ENCODE assay signal across 21 cellular contexts in the genomic region with DNA sequence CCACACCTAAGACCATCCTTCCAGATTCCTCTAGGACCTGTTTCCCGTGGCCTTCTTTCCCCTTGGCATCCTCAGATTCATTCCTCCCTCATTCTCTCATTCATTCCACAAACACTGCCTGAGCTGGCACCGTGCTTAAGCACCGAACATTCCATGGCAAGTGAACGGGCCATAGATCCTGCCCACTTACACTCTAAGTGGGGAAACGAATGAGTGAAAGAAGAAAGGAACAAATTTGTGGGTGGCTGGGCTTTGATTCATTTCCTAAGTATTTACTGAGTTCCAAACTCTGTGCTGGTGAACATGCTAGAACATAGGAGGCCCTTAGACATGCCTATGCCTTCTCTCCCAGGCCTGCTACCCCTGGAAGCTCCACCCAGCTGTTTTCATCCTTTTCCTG. TPM values are rescaled to one million over a fixed set of nuclear protein-coding genes. Genes with fewer than 3 reads are reported as not detected.
DNase-seq lines count a peak whose midpoint lies in the region; ATAC-seq and TF ChIP-seq lines count a peak whose summit lies in the region.
"Had no signal": no experiment of that assay in that cellular context is flagged by ENCODE, and none has a peak within 500 bp of the region (broad histone marks: within the 10 kb centered on the region; RNA-seq: fewer than 3 reads in every experiment).

No MANE protein-coding gene starts in this region.

- H3K4me1 Mint-ChIP-seq in stimulated activated effector memory CD8-positive, alpha-beta T cell treated with anti-CD3 and anti-CD28 coated beads, Interleukin-12 subunit alpha, Interleukin-12 subunit beta, amount 100 ng/mL, for 72 hours = peaks cover 12% of the 10 kb centered on the region

- 40 to 46% methylated on average over 5 of the region's 5 CpGs for WGBS in GM23248 (ENCODE audit: low coverage in 1 of 2, low lambda C conversion rate in 2 of 2, missing lambda C conversion rate in 2 of 2), 2 experiments
- WGBS in suprapubic skin = 50% methylated on average over 5 of the region's 5 CpGs
- 57% methylated on average over 5 of the region's 5 CpGs for WGBS in SK-N-SH (ENCODE audit: low lambda C conversion rate)

- H3K9me2 ChIP-seq in GM23248 (ENCODE audit: insufficient read depth) = no peaks in the 10 kb centered on the region
- no peaks in the 10 kb centered on the region for H3K9me2 ChIP-seq in SK-N-SH

- TF ChIP-seq CTCF in fibroblast of the aortic adventitia (IDR thresholded peaks at IDR 0.05; ENCODE audit: insufficient read depth, low read length) = no peak
- no peak for TF ChIP-seq CTCF in suprapubic skin (IDR thresholded peaks at IDR 0.05)
- no peak for TF ChIP-seq CTCF in SK-N-SH (IDR thresholded peaks at IDR 0.05)

- H3K4me3 ChIP-seq in GM23248 = no peak overlapping the region
- no peak overlapping the region for H3K4me3 ChIP-seq in fibroblast of the aortic adventitia (ENCODE audit: low read depth, low read length)
- no peak overlapping the region for H3K4me3 ChIP-seq in suprapubic skin
- no peak overlapping the region for H3K4me3 ChIP-seq in SK-N-SH (ENCODE audit: low read depth in 2 of 2, low read length in 1 of 2)
- H3K4me3 ChIP-seq: BLaER1 treated with 17β-estradiol and CSF1 and Interleukin-3, amounts not matched to agents 10 nM and 100 nM had no signal

- DNase-seq in GM23248 (peak; percentile 49), astrocyte of the hippocampus (ENCODE audit: low read depth, low spot score) (peak; percentile 63), fibroblast of the aortic adventitia (ENCODE audit: low read depth) (peak; percentile 18), suprapubic skin (ENCODE audit: low spot score in 2 of 2) (no peak), NCI-H1930 (lab: John Stamatoyannopoulos, UW) (no peak), SK-N-SH (no peak)
- no peak for DNase-seq in stimulated activated effector memory CD8-positive, alpha-beta T cell treated with anti-CD3 and anti-CD28 coated beads, Interleukin-12 subunit alpha, Interleukin-12 subunit beta, amount 100 ng/mL, for 72 hours (ENCODE audit: low spot score in 2 of 2)
- DNase-seq: Caco-2, DND-41, Karpas-422, NCI-H1417, NCI-H1694 treated with DMSO at 0.1 percent for 48 hours, NCI-H446, NCI-H526, PC-3, SHP77 had no signal

- no peak for ATAC-seq in stimulated activated effector memory CD8-positive, alpha-beta T cell treated with anti-CD3 and anti-CD28 coated beads, Interleukin-12 subunit alpha, Interleukin-12 subunit beta, amount 100 ng/mL, for 72 hours
- no peak for ATAC-seq in HG03439 (IDR thresholded peaks at IDR 0.05; ENCODE audit: unreplicated experiment)
- ATAC-seq: PC-3 had no signal

- H3K79me2 ChIP-seq in GM23248 (ENCODE audit: insufficient read depth) (no peaks in the 10 kb centered on the region), SK-N-SH (ENCODE audit: insufficient read depth) (no peaks in the 10 kb centered on the region)

- no peak for TF ChIP-seq EP300 in suprapubic skin (IDR thresholded peaks at IDR 0.05)
- no peak for TF ChIP-seq EP300 in SK-N-SH (IDR thresholded peaks at IDR 0.05; ENCODE audit: borderline replicate concordance in 1 of 2, low read depth in 1 of 2, low read length in 1 of 2)

- H4K20me1 ChIP-seq in GM23248 (ENCODE audit: insufficient read depth) = no peaks in the 10 kb centered on the region
- no peaks in the 10 kb centered on the region for H4K20me1 ChIP-seq in SK-N-SH (ENCODE audit: insufficient read depth)

- no peak for TF ChIP-seq POLR2A in suprapubic skin (IDR thresholded peaks at IDR 0.05)

- H3F3A ChIP-seq in GM23248 (ENCODE audit: insufficient read depth) = no peaks in the 10 kb centered on the region
- H3F3A ChIP-seq in SK-N-SH (replicated peaks; ENCODE audit: insufficient read depth) = no peaks in the 10 kb centered on the region

- no peaks in the 10 kb centered on the region for H3K36me3 Mint-ChIP-seq in stimulated activated effector memory CD8-positive, alpha-beta T cell treated with anti-CD3 and anti-CD28 coated beads, Interleukin-12 subunit alpha, Interleukin-12 subunit beta, amount 100 ng/mL, for 72 hours
- H3K36me3 Mint-ChIP-seq: CD4-positive, alpha-beta memory T cell had no signal

- H3K4me2 ChIP-seq in GM23248 (ENCODE audit: unreplicated experiment) = no peak overlapping the region
- no peak overlapping the region for H3K4me2 ChIP-seq in SK-N-SH
- H3K4me2 ChIP-seq: BLaER1 treated with 17β-estradiol and CSF1 and Interleukin-3, amounts not matched to agents 10 nM and 100 nM had no signal

- no peak overlapping the region for H3K4me3 Mint-ChIP-seq in stimulated activated effector memory CD8-positive, alpha-beta T cell treated with anti-CD3 and anti-CD28 coated beads, Interleukin-12 subunit alpha, Interleukin-12 subunit beta, amount 100 ng/mL, for 72 hours
- H3K4me3 Mint-ChIP-seq: CD4-positive, alpha-beta memory T cell had no signal

- no peak overlapping the region for H2AFZ ChIP-seq in GM23248
- no peak overlapping the region for H2AFZ ChIP-seq in SK-N-SH (ENCODE audit: low read depth)

- POLR2A ChIA-PET in SK-N-SH (lab: Yijun Ruan, JAX) = no interaction called here

- H3K4me1 ChIP-seq in GM23248 (ENCODE audit: insufficient read depth) (no peaks in the 10 kb centered on the region; the same call in 1 of the 2 replicates), suprapubic skin (peaks cover 37% of the 10 kb centered on the region), SK-N-SH (ENCODE audit: control insufficient read depth in 1 of 2, insufficient read depth in 2 of 2, low read depth in 1 of 2, low read length in 1 of 2) (peaks cover 6 to 47% of the 10 kb centered on the region in 2 experiments; a peak in 2 of 4 replicates)

- H3K9ac ChIP-seq in GM23248 (no peak overlapping the region), SK-N-SH (no peak overlapping the region)
- H3K9ac ChIP-seq: BLaER1 treated with 17β-estradiol and CSF1 and Interleukin-3, amounts not matched to agents 10 nM and 100 nM had no signal

- H3K36me3 ChIP-seq in GM23248 (ENCODE audit: low read depth) (no peaks in the 10 kb centered on the region), suprapubic skin (no peaks in the 10 kb centered on the region), SK-N-SH (replicated peaks in 1 of 2; ENCODE audit: control insufficient read depth in 1 of 2, insufficient read depth in 2 of 2, low read length in 1 of 2) (no peaks in the 10 kb centered on the region)
- H3K36me3 ChIP-seq: BLaER1 treated with 17β-estradiol and CSF1 and Interleukin-3, amounts not matched to agents 10 nM and 100 nM had no signal

- CTCF ChIA-PET in SK-N-SH (lab: Yijun Ruan, JAX) = interaction anchor here (0.9 to 4.6 kb wide), 4 partner anchors 9 to 92 kb away, joined by 5 to 42 read pairs (median 18); partner anchors contain the start of gene SRCIN1

- in situ Hi-C loops in GM23248 (cut with MboI) = no loop called here

- peaks cover 41% of the 10 kb centered on the region for H3K27me3 ChIP-seq in GM23248 (replicated peaks; ENCODE audit: insufficient read depth)
- H3K27me3 ChIP-seq in suprapubic skin = peaks cover 91% of the 10 kb centered on the region
- H3K27me3 ChIP-seq in SK-N-SH (ENCODE audit: insufficient read depth) = peaks cover 39% of the 10 kb centered on the region

- H3K9me3 ChIP-seq in GM23248 (ENCODE audit: low read depth) (no peaks in the 10 kb centered on the region), suprapubic skin (no peaks in the 10 kb centered on the region), SK-N-SH (no peaks in the 10 kb centered on the region)
- H3K9me3 ChIP-seq: BLaER1 treated with 17β-estradiol and CSF1 and Interleukin-3, amounts not matched to agents 10 nM and 100 nM; Caco-2 had no signal

- TF ChIP-seq RAD21 in SK-N-SH (IDR thresholded peaks at IDR 0.05; ENCODE audit: low read length) = no peak

- no peaks in the 10 kb centered on the region for H3K9me3 Mint-ChIP-seq in stimulated activated effector memory CD8-positive, alpha-beta T cell treated with anti-CD3 and anti-CD28 coated beads, Interleukin-12 subunit alpha, Interleukin-12 subunit beta, amount 100 ng/mL, for 72 hours

- H3K27ac ChIP-seq in GM23248 = no peak overlapping the region
- no peak overlapping the region for H3K27ac ChIP-seq in suprapubic skin
- no peak overlapping the region for H3K27ac ChIP-seq in SK-N-SH (ENCODE audit: low read depth in 2 of 2, low read length in 1 of 2)
- H3K27ac ChIP-seq: BLaER1 treated with 17β-estradiol and CSF1 and Interleukin-3, amounts not matched to agents 10 nM and 100 nM had no signal

- H3K27ac Mint-ChIP-seq in stimulated activated effector memory CD8-positive, alpha-beta T cell treated with anti-CD3 and anti-CD28 coated beads, Interleukin-12 subunit alpha, Interleukin-12 subunit beta, amount 100 ng/mL, for 72 hours = peak overlapping the region; percentile 4

TF ChIP-seq in SK-N-SH, 30 proteins besides CTCF, POLR2A, EP300 and RAD21 (continues in another document):
- TF ChIP-seq, protein P1, sequence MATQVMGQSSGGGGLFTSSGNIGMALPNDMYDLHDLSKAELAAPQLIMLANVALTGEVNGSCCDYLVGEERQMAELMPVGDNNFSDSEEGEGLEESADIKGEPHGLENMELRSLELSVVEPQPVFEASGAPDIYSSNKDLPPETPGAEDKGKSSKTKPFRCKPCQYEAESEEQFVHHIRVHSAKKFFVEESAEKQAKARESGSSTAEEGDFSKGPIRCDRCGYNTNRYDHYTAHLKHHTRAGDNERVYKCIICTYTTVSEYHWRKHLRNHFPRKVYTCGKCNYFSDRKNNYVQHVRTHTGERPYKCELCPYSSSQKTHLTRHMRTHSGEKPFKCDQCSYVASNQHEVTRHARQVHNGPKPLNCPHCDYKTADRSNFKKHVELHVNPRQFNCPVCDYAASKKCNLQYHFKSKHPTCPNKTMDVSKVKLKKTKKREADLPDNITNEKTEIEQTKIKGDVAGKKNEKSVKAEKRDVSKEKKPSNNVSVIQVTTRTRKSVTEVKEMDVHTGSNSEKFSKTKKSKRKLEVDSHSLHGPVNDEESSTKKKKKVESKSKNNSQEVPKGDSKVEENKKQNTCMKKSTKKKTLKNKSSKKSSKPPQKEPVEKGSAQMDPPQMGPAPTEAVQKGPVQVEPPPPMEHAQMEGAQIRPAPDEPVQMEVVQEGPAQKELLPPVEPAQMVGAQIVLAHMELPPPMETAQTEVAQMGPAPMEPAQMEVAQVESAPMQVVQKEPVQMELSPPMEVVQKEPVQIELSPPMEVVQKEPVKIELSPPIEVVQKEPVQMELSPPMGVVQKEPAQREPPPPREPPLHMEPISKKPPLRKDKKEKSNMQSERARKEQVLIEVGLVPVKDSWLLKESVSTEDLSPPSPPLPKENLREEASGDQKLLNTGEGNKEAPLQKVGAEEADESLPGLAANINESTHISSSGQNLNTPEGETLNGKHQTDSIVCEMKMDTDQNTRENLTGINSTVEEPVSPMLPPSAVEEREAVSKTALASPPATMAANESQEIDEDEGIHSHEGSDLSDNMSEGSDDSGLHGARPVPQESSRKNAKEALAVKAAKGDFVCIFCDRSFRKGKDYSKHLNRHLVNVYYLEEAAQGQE (IDR thresholded peaks at IDR 0.05; ENCODE audit: low read depth, low read length) = no peak
- no peak for TF ChIP-seq RCOR1 (IDR thresholded peaks at IDR 0.05; ENCODE audit: low read length)

RNA-seq across cellular contexts. Expression of gene SRCIN1, which starts 30.0 kb away (rescaled TPM):
- total RNA-seq in GM23248 (2014; rRNA removed; shearing (Covaris generic)) = not detected in 2 replicates
- polyA plus RNA-seq in GM23248 (2016; fragmentation: Nextera tagmentation; extraction: Ambion mirVana) (not detected in 2 replicates), SK-N-SH (2012; rRNA removed) (0.45 and 1.0 TPM in 2 replicates)
- total RNA-seq in fibroblast of the aortic adventitia (ENCODE audit: low replicate concordance) (not detected in 2 replicates), suprapubic skin (10 to 100 TPM; 11.0 to 36.5 (median 17.4) TPM)
- 0.28 and 0.42 TPM in 2 replicates for polyA plus RNA-seq in SK-N-SH (2012; cell fraction: cytosol; rRNA removed)
- 4.6 and 5.6 TPM in 2 replicates for polyA plus RNA-seq in SK-N-SH (2012; cell fraction: nucleus; rRNA removed)
- total RNA-seq: M059J, RPMI7951 had no signal
- polyA plus RNA-seq: CD4-positive, alpha-beta memory T cell had no signal

Comparison
In these comparisons a context has a peak if more than half of its experiments do, and no peak if none do; other contexts are left out.
1. DNase-seq: peak in GM23248 (single experiment), astrocyte of the hippocampus (single experiment) and fibroblast of the aortic adventitia (single experiment); none in stimulated activated effector memory CD8-positive, alpha-beta T cell treated with anti-CD3 and anti-CD28 coated beads, Interleukin-12 subunit alpha, Interleukin-12 subunit beta, amount 100 ng/mL, for 72 hours (0 of 2), suprapubic skin (0 of 2), NCI-H1930 (0 of 2) and SK-N-SH (single experiment).
2. RNA of gene SRCIN1, which starts 30.0 kb away (total RNA-seq): 11.0 to 36.5 TPM in suprapubic skin; not detected in GM23248 and not detected in fibroblast of the aortic adventitia; every median in the first group is over 10 times any median in the second.